ENCODE assay signal across 9 cellular contexts in the genomic region with DNA sequence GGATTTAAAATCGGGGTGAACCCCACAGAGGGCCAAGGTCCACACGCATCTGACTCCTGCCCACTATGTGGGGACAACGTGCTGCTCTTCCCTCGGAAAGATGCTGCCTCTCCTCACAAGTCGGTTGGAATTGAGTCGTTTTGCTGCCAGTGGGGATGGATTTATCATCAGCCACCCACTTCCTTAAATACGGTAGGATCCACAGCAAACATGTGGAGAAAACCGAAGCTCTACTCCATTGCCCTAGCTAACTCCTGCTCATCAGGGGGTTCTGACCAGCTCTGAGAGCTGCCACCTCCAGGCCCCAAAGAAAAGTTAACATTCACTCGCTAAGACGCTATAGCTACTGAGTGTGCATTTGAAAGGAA.
DNase-seq lines count a peak whose midpoint lies in the region; FAIRE-seq and TF ChIP-seq lines count a peak whose summit lies in the region.
"Had no signal": no experiment of that assay in that cellular context is flagged by ENCODE, and none has a peak within 500 bp of the region (broad histone marks: within the 10 kb centered on the region; RNA-seq: fewer than 3 reads in every experiment).

No MANE protein-coding gene starts in this region.

- no peak for FAIRE-seq in urothelium cell line (lab: Jason Lieb, UNC)
- FAIRE-seq: TTC549 had no signal

- WGBS in SK-N-SH (ENCODE audit: low lambda C conversion rate), result 35% methylated on average over 10 of the region's 10 CpGs
- 2 to 3% methylated on average over 8 to 10 of the region's 10 CpGs for WGBS in ectodermal cell, 2 experiments

- no peaks in the 10 kb centered on the region for H3K27me3 ChIP-seq in SK-N-SH (ENCODE audit: insufficient read depth)
- peaks cover 45% of the 10 kb centered on the region for H3K27me3 ChIP-seq in ectodermal cell (ENCODE audit: control insufficient read depth, insufficient read depth, low read length, poor library complexity, severe bottlenecking)
- no peaks in the 10 kb centered on the region for H3K27me3 ChIP-seq in mononuclear cell (ENCODE audit: insufficient read depth, low read length)

- peaks cover 5% of the 10 kb centered on the region; the same call in 1 of the 2 replicates for H4K20me1 ChIP-seq in SK-N-SH (ENCODE audit: insufficient read depth)

- DNase-seq in DMS53 treated with DMSO at 0.1 percent for 48 hours (lab: John Stamatoyannopoulos, UW; ENCODE audit: unreplicated experiment), result peak; percentile 21
- DNase-seq in HCEC 1CT, result peak; percentile 13
- peak; percentile 49 for DNase-seq in SK-N-SH
- peak; percentile 55 for DNase-seq in urothelium cell line (ENCODE audit: low spot score)
- no peak for DNase-seq in T1000 (lab: John Stamatoyannopoulos, UW)
- DNase-seq in COLO668 (lab: John Stamatoyannopoulos, UW; ENCODE audit: unreplicated experiment), result no peak

- H3K4me3 ChIP-seq in SK-N-SH (ENCODE audit: low read depth in 2 of 2, low read length in 1 of 2) (peak overlapping the region; percentile 89 to 93), ectodermal cell (ENCODE audit: insufficient read depth, low read depth, low read length) (peak overlapping the region; percentile 71), mononuclear cell (ENCODE audit: low read length) (peak overlapping the region; percentile 64)

- no peak for TF ChIP-seq EP300 in SK-N-SH (IDR thresholded peaks at IDR 0.05; ENCODE audit: borderline replicate concordance in 1 of 2, low read depth in 1 of 2, low read length in 1 of 2)

- H3F3A ChIP-seq in SK-N-SH (replicated peaks; ENCODE audit: insufficient read depth), result peaks cover 4% of the 10 kb centered on the region

- H3K9me2 ChIP-seq in SK-N-SH, result no peaks in the 10 kb centered on the region

- peaks cover 8 to 13% of the 10 kb centered on the region in 2 experiments for H3K36me3 ChIP-seq in SK-N-SH (replicated peaks in 1 of 2; ENCODE audit: control insufficient read depth in 1 of 2, insufficient read depth in 2 of 2, low read length in 1 of 2)
- no peaks in the 10 kb centered on the region for H3K36me3 ChIP-seq in ectodermal cell (ENCODE audit: control insufficient read depth, insufficient read depth, low read length)

- H3K4me1 ChIP-seq in SK-N-SH (ENCODE audit: control insufficient read depth in 1 of 2, insufficient read depth in 2 of 2, low read depth in 1 of 2, low read length in 1 of 2) (peaks cover 6 to 42% of the 10 kb centered on the region in 2 experiments; a peak in 2 of 4 replicates), ectodermal cell (ENCODE audit: control insufficient read depth, insufficient read depth, low read length) (peaks cover 6% of the 10 kb centered on the region), mononuclear cell (ENCODE audit: insufficient read depth, low read length) (peaks cover 19% of the 10 kb centered on the region)

- H2AFZ ChIP-seq in SK-N-SH (ENCODE audit: low read depth), result peak overlapping the region; percentile 64

- H3K27ac ChIP-seq in SK-N-SH (ENCODE audit: low read depth in 2 of 2, low read length in 1 of 2) (peak overlapping the region; percentile 72 to 89; a peak in 3 of 4 replicates), ectodermal cell (ENCODE audit: insufficient read depth, low read depth, low read length, poor library complexity, severe bottlenecking) (no peak overlapping the region)

- no peaks in the 10 kb centered on the region for H3K9me3 ChIP-seq in SK-N-SH
- no peaks in the 10 kb centered on the region for H3K9me3 ChIP-seq in ectodermal cell (ENCODE audit: control insufficient read depth, low read length)
- H3K9me3 ChIP-seq in mononuclear cell (ENCODE audit: low read depth, low read length), result no peaks in the 10 kb centered on the region

- peak; percentile 19; the same call in 1 of the 2 replicates for TF ChIP-seq RAD21 in SK-N-SH (IDR thresholded peaks at IDR 0.05; ENCODE audit: low read length)

- POLR2A ChIA-PET in SK-N-SH (lab: Yijun Ruan, JAX), result interaction anchor here (1.1 to 2.8 kb wide), 2 partner anchors 20 to 96 kb away, joined by 4 to 13 read pairs; no protein-coding TSS in a partner anchor

- peak overlapping the region; percentile 83 for H3K4me2 ChIP-seq in SK-N-SH

- peaks cover 42% of the 10 kb centered on the region for H3K79me2 ChIP-seq in SK-N-SH (ENCODE audit: insufficient read depth)

- H3K9ac ChIP-seq in SK-N-SH, result peak overlapping the region; percentile 88; the same call in 1 of the 2 replicates

- TF ChIP-seq CTCF in SK-N-SH (IDR thresholded peaks at IDR 0.05), result peak; percentile 24

- CTCF ChIA-PET in SK-N-SH (lab: Yijun Ruan, JAX), result interaction anchor here (0.9 to 10.5 kb wide), 11 partner anchors 10 to 221 kb away, joined by 3 to 180 read pairs (median 6); a partner anchor contains a TSS

TF ChIP-seq in SK-N-SH, 30 proteins besides CTCF, POLR2A, EP300 and RAD21:
- TF ChIP-seq, protein P1, sequence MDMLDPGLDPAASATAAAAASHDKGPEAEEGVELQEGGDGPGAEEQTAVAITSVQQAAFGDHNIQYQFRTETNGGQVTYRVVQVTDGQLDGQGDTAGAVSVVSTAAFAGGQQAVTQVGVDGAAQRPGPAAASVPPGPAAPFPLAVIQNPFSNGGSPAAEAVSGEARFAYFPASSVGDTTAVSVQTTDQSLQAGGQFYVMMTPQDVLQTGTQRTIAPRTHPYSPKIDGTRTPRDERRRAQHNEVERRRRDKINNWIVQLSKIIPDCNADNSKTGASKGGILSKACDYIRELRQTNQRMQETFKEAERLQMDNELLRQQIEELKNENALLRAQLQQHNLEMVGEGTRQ (IDR thresholded peaks at IDR 0.05; ENCODE audit: borderline replicate concordance, low read depth, low read length), result no peak
- no peak for TF ChIP-seq FOXM1 (IDR thresholded peaks at IDR 0.05; ENCODE audit: low read depth)
- no peak for TF ChIP-seq POLR2AphosphoS5 (IDR thresholded peaks at IDR 0.05; ENCODE audit: low read depth, low read length)
- no peak for TF ChIP-seq GABPA (IDR thresholded peaks at IDR 0.05; ENCODE audit: low read depth)
- TF ChIP-seq TCF12 (IDR thresholded peaks at IDR 0.05), result no peak
- no peak for TF ChIP-seq RFX5 (IDR thresholded peaks at IDR 0.05; ENCODE audit: low read length)

Comparison
In these comparisons a context has a peak if more than half of its experiments do, and no peak if none do; other contexts are left out.
1. DNase-seq: peak in DMS53 treated with DMSO at 0.1 percent for 48 hours (single experiment), HCEC 1CT (single experiment), SK-N-SH (single experiment) and urothelium cell line (single experiment); none in T1000 (single experiment) and COLO668 (single experiment).
2. Peak in every context shown above with its lines, with median percentiles within 50 percentile points of each other: H3K4me3 ChIP-seq.